ENCODE assay signal across 1 cellular context in the genomic region with DNA sequence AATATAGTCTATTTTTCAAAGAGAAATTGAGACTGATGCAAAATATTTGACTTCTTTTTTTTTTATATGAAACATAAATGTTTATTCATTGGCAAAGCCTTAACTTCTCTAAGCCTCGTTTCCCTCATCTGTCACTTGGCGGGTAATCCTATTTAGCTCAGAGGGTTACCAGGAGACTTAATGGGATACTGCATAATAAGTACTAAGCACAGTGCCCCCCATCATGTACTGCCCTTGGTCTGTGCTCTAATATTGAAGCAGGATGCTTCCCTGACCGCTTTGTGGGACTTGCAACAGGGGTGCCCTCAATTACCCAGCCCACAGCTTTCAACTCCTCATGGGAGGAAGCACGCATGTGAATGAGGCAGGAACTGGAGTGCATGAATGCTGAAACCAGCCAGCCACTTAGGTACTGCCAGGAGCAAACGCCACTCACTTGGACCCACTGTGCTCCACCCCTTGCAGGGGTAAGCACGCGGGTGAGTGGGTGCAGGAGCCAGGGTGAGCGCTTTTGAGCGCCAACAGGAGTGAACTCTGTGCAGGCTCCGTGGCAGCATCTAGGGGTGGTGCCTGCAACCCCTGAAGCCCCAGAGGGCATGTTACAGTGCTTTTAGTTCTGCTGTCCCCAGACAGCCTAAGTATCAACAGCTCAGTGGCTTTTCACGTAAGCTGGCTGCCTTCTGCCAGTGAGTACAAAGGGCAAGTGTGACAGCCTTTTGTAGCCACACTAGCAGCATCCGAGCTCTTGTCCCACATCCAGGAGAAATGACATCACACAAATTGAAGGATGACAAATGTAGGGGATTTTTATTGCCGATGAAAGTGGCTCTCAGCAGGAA.
TF ChIP-seq lines count a peak whose summit lies in the region.

No MANE protein-coding gene starts in this region.

TF ChIP-seq in GM23338, 12 proteins besides CTCF, POLR2A, EP300 and RAD21 (continued from another document):
- TF ChIP-seq ZNF462 (CRISPR knock-in tag; IDR thresholded peaks at IDR 0.05) (no peak), NANOG (IDR thresholded peaks at IDR 0.05; ENCODE audit: borderline replicate concordance) (no peak), JUNB (IDR thresholded peaks at IDR 0.05; ENCODE audit: unreplicated experiment) (no peak), REST (IDR thresholded peaks at IDR 0.05; ENCODE audit: unreplicated experiment) (no peak), ETS1 (IDR thresholded peaks at IDR 0.05) (no peak), POLR2AphosphoS5 (IDR thresholded peaks at IDR 0.05; ENCODE audit: low read depth) (no peak), EZH2phosphoT487 (IDR thresholded peaks at IDR 0.05; ENCODE audit: unreplicated experiment) (no peak), ZNF114 (CRISPR knock-in tag; IDR thresholded peaks at IDR 0.05) (no peak), ZNF331 (CRISPR knock-in tag; IDR thresholded peaks at IDR 0.05; ENCODE audit: low read depth) (no peak), EZH2 (IDR thresholded peaks at IDR 0.05; ENCODE audit: low read depth, unreplicated experiment) (no peak), STAT1 (IDR thresholded peaks at IDR 0.05; ENCODE audit: unreplicated experiment) (no peak)
